In genomic region chr16:85865-86264, GRCh38 we compare ENCODE assay signal across 14 cellular contexts. TPM values are rescaled to one million over a fixed set of nuclear protein-coding genes. Genes with fewer than 3 reads are reported as not detected.
DNase-seq lines count a peak whose midpoint lies in the region; ATAC-seq and TF ChIP-seq lines count a peak whose summit lies in the region.
"Had no signal": no experiment of that assay in that cellular context is flagged by ENCODE, and none has a peak within 500 bp of the region (broad histone marks: within the 10 kb centered on the region; RNA-seq: fewer than 3 reads in every experiment).

No MANE protein-coding gene starts in this region.

- H3K4me1 ChIP-seq in A673 (ENCODE audit: insufficient read depth, low read length, poor library complexity, severe bottlenecking) (peaks cover 2% of the 10 kb centered on the region), HCT116 (ENCODE audit: control insufficient read depth in 1 of 2, insufficient read depth in 2 of 2, low read length in 2 of 2) (no peaks in the 10 kb centered on the region)

- no peak overlapping the region for H3K27ac ChIP-seq in A673 (ENCODE audit: low read depth, low read length, poor library complexity, severe bottlenecking)
- H3K27ac ChIP-seq in HCT116 (ENCODE audit: low read depth, low read length), result no peak overlapping the region

- no peaks in the 10 kb centered on the region for H3K9me2 ChIP-seq in HCT116 (ENCODE audit: insufficient read depth)
- H3K9me2 ChIP-seq: SK-N-SH had no signal

- no peaks in the 10 kb centered on the region for H4K20me1 ChIP-seq in HCT116 (ENCODE audit: insufficient read depth)

- H3K36me3 Mint-ChIP-seq in MCF 10A (ENCODE audit: insufficient read depth, unreplicated experiment), result peaks cover 41% of the 10 kb centered on the region
- peaks cover 0 to 29% (median 2%) of the 10 kb centered on the region in 3 donors for H3K36me3 Mint-ChIP-seq in naive thymus-derived CD8-positive, alpha-beta T cell
- peaks cover 5% of the 10 kb centered on the region for H3K36me3 Mint-ChIP-seq in type B pancreatic cell

- no peak for TF ChIP-seq CTCF in A673 (conservative IDR thresholded peaks at IDR 0.05; ENCODE audit: low read depth, low read length)
- no peak for TF ChIP-seq CTCF in HCT116 (IDR thresholded peaks at IDR 0.05 in 2 of 3, conservative IDR thresholded peaks at IDR 0.05 in 1 of 3; ENCODE audit: borderline replicate concordance in 1 of 3, insufficient read depth in 1 of 3, low read depth in 2 of 3, low read length in 2 of 3)
- TF ChIP-seq CTCF in MCF 10A (IDR thresholded peaks at IDR 0.05; ENCODE audit: unreplicated experiment), result no peak
- no peak for TF ChIP-seq CTCF in type B pancreatic cell (conservative IDR thresholded peaks at IDR 0.05)

- H2AFZ ChIP-seq in HCT116 (ENCODE audit: low read depth, low read length, poor library complexity, severe bottlenecking), result no peak overlapping the region

- no peak overlapping the region for H3K9ac ChIP-seq in HCT116 (ENCODE audit: low read length)

- H3K4me1 Mint-ChIP-seq in MCF 10A (ENCODE audit: insufficient read depth, unreplicated experiment) (peaks cover 8% of the 10 kb centered on the region), type B pancreatic cell (ENCODE audit: unreplicated experiment) (peaks cover 5% of the 10 kb centered on the region)
- peaks cover 19 to 35% (median 32%) of the 10 kb centered on the region in 4 donors for H3K4me1 Mint-ChIP-seq in naive thymus-derived CD8-positive, alpha-beta T cell

- H3K79me2 ChIP-seq in HCT116 (ENCODE audit: insufficient read depth, low read length), result no peaks in the 10 kb centered on the region

- H3K9me3 ChIP-seq in A673 (ENCODE audit: low read depth, low read length, poor library complexity, severe bottlenecking) (no peaks in the 10 kb centered on the region), HCT116 (ENCODE audit: control insufficient read depth in 1 of 2, insufficient read depth in 1 of 2, low read depth in 1 of 2, low read length in 2 of 2) (no peaks in the 10 kb centered on the region)
- H3K9me3 ChIP-seq: BE2C, SK-N-SH had no signal

- H3K4me3 ChIP-seq in A673 (ENCODE audit: low read depth, low read length, poor library complexity, severe bottlenecking) (no peak overlapping the region), HCT116 (replicated peaks in 1 of 2; ENCODE audit: low read depth in 1 of 2, low read length in 2 of 2) (no peak overlapping the region)
- H3K4me3 ChIP-seq: lung had no signal

- H3K9me3 Mint-ChIP-seq in MCF 10A (ENCODE audit: unreplicated experiment) (no peaks in the 10 kb centered on the region), type B pancreatic cell (no peaks in the 10 kb centered on the region)
- H3K9me3 Mint-ChIP-seq in naive thymus-derived CD8-positive, alpha-beta T cell, result no peaks in the 10 kb centered on the region

- no peak for TF ChIP-seq POLR2A in HCT116 (IDR thresholded peaks at IDR 0.05; ENCODE audit: borderline replicate concordance, extremely low read depth, insufficient read depth, insufficient read length)

- H3K36me3 ChIP-seq in A673 (ENCODE audit: insufficient read depth, low read length, poor library complexity, severe bottlenecking) (peaks cover 40% of the 10 kb centered on the region), HCT116 (ENCODE audit: control insufficient read depth in 1 of 2, insufficient read depth in 2 of 2, low read length in 2 of 2) (no peaks in the 10 kb centered on the region)

- peak overlapping the region; percentile 51 for H3K27ac Mint-ChIP-seq in MCF 10A (ENCODE audit: low read depth, unreplicated experiment)
- H3K27ac Mint-ChIP-seq in naive thymus-derived CD8-positive, alpha-beta T cell, result peak overlapping the region in 6 of 10 donors; percentile 8 to 82 (median 47)
- H3K27ac Mint-ChIP-seq in type B pancreatic cell, result no peak overlapping the region

- H3K27me3 Mint-ChIP-seq in MCF 10A (ENCODE audit: insufficient read depth, unreplicated experiment) (no peaks in the 10 kb centered on the region), type B pancreatic cell (no peaks in the 10 kb centered on the region)
- no peaks in the 10 kb centered on the region for H3K27me3 Mint-ChIP-seq in naive thymus-derived CD8-positive, alpha-beta T cell

- no peak for TF ChIP-seq RAD21 in HCT116 (IDR thresholded peaks at IDR 0.05; ENCODE audit: low read depth)

- no peak overlapping the region for H3K4me2 ChIP-seq in HCT116 (ENCODE audit: low read length)

- TSS peak; percentile 86 for BruUV-seq in A673 (replicated peaks; lab: Mats Ljungman, UMichigan)
- TSS peak; percentile 44 for BruUV-seq in HCT116 (replicated peaks; lab: Mats Ljungman, UMichigan)
- BruUV-seq in MCF 10A (replicated peaks; lab: Mats Ljungman, UMichigan), result TSS peak; percentile 67

- ATAC-seq in HCT116, result no peak
- no peak for ATAC-seq in naive thymus-derived CD8-positive, alpha-beta T cell
- ATAC-seq: activated CD4-positive, CD25-positive, alpha-beta regulatory T cell treated with anti-CD3 and anti-CD28 coated beads, Interleukin-2, amount 50 U/mL, for 24 hours had no signal

- RAD21 ChIA-PET in HCT116 (lab: Charles Lee; ENCODE audit: low non-redundant PET in 1 of 2, low total read pairs in 2 of 2, uncharacterized antibody in 2 of 2, unreplicated experiment in 2 of 2), result no interaction called here

- intact Hi-C loops in A673 (cut with micrococcal nuclease; ENCODE audit: unreplicated experiment), result no loop called here
- intact Hi-C loops in HCT116 (cut with micrococcal nuclease), result no loop called here
- intact Hi-C loops in MCF 10A (cut with micrococcal nuclease), result no loop called here

- DNase-seq in A673 (ENCODE audit: low spot score) (no peak), HCT116 (ENCODE audit: low read depth, low spot score) (no peak), MCF 10A (ENCODE audit: unreplicated experiment) (no peak), NCI-H2196 treated with DMSO at 0.1 percent for 48 hours (lab: John Stamatoyannopoulos, UW; ENCODE audit: unreplicated experiment) (no peak), type B pancreatic cell (ENCODE audit: extremely low spot score, unreplicated experiment) (no peak), NCI-H1105 (lab: John Stamatoyannopoulos, UW) (no peak), putamen (ENCODE audit: low spot score) (no peak)
- no peak for DNase-seq in naive thymus-derived CD8-positive, alpha-beta T cell
- DNase-seq: NCI-H1417, NCI-H526, SK-N-SH had no signal

- H3K27me3 ChIP-seq in A673 (replicated peaks; ENCODE audit: insufficient read depth, low read depth, low read length, poor library complexity) (no peaks in the 10 kb centered on the region), HCT116 (ENCODE audit: insufficient read depth, low read length) (no peaks in the 10 kb centered on the region)
- H3K27me3 ChIP-seq: BE2C had no signal

- POLR2A ChIA-PET in A673 (lab: Charles Lee; ENCODE audit: low non-redundant PET) (no interaction called here), HCT116 (lab: Charles Lee) (no interaction called here), MCF 10A (lab: Yijun Ruan, JAX) (interaction anchor here (1.3 to 1.8 kb wide), 2 partner anchors 8 to 11 kb away, joined by 4 to 8 read pairs; no protein-coding TSS in a partner anchor)
- POLR2A ChIA-PET in naive thymus-derived CD8-positive, alpha-beta T cell (lab: Charles Lee), result interaction anchor here (2.3 kb wide), 1 partner anchor 10 kb away, joined by 10 read pairs; no protein-coding TSS in a partner anchor

- CTCF ChIA-PET in A673 (lab: Charles Lee), result no interaction called here
- CTCF ChIA-PET in HCT116 (lab: Charles Lee), result no interaction called here
- CTCF ChIA-PET in MCF 10A (lab: Yijun Ruan, JAX), result interaction anchor here (0.9 to 1.7 kb wide), 5 partner anchors 10 to 276 kb away, joined by 3 to 8 read pairs (median 4); no protein-coding TSS in a partner anchor

- H3K4me3 Mint-ChIP-seq in MCF 10A (ENCODE audit: unreplicated experiment) (no peak overlapping the region), type B pancreatic cell (no peak overlapping the region)
- no peak overlapping the region for H3K4me3 Mint-ChIP-seq in naive thymus-derived CD8-positive, alpha-beta T cell

TF ChIP-seq in HCT116, 20 proteins besides CTCF, POLR2A, EP300 and RAD21 (continues in another document):
- no peak for TF ChIP-seq MAX (IDR thresholded peaks at IDR 0.05)
- TF ChIP-seq ELF1 (IDR thresholded peaks at IDR 0.05; ENCODE audit: borderline replicate concordance, low read depth), result no peak

RNA-seq across cellular contexts. Expression of gene MPG, which starts 7.8 kb away (rescaled TPM):
- total RNA-seq in A673 (2021) (30.6 and 34.2 TPM in 2 replicates), HCT116 (2021; ENCODE audit: unreplicated experiment) (32.6 TPM), MCF 10A (2022) (62.8 and 66.1 TPM in 2 replicates), type B pancreatic cell (ENCODE audit: low replicate concordance) (38.0 and 40.0 TPM in 2 replicates)
- 33.4 and 36.1 TPM in 2 replicates for polyA plus RNA-seq in HCT116 (2012)
- total RNA-seq in naive thymus-derived CD8-positive, alpha-beta T cell, result 10 to 100 TPM; 24.5 to 27.2 TPM
- 10 to 100 TPM; 46.0 to 57.7 (median 51.8) TPM for polyA plus RNA-seq in naive thymus-derived CD8-positive, alpha-beta T cell

RNA-seq across cellular contexts. Expression of gene RHBDF1, which starts 13.4 kb away (rescaled TPM):
- total RNA-seq in A673 (2021) (5.8 TPM in 2 replicates), HCT116 (2021; ENCODE audit: unreplicated experiment) (19.8 TPM), MCF 10A (2022) (26.3 and 30.0 TPM in 2 replicates), type B pancreatic cell (ENCODE audit: low replicate concordance) (25.3 and 27.3 TPM in 2 replicates)
- 19.2 and 21.1 TPM in 2 replicates for polyA plus RNA-seq in HCT116 (2012)
- total RNA-seq in naive thymus-derived CD8-positive, alpha-beta T cell, result not detected
- under 1 TPM in 1 of 3 donors, not detected in 2; 0.50 TPM for polyA plus RNA-seq in naive thymus-derived CD8-positive, alpha-beta T cell

RNA-seq across cellular contexts. Expression of gene SNRNP25, which starts 32.2 kb away (rescaled TPM):
- total RNA-seq in A673 (2021), result 52.5 and 54.9 TPM in 2 replicates
- 24.5 TPM for total RNA-seq in HCT116 (2021; ENCODE audit: unreplicated experiment)
- polyA plus RNA-seq in HCT116 (2012), result 19.8 and 25.7 TPM in 2 replicates
- total RNA-seq in MCF 10A (2022), result 11.9 and 21.2 TPM in 2 replicates
- total RNA-seq in naive thymus-derived CD8-positive, alpha-beta T cell, result 10 to 100 TPM in 1 of 2 experiments, 1 to 10 TPM in 1; 9.5 to 11.3 TPM
- polyA plus RNA-seq in naive thymus-derived CD8-positive, alpha-beta T cell, result 10 to 100 TPM; 20.2 to 30.2 (median 22.3) TPM
- 38.5 and 48.7 TPM in 2 replicates for total RNA-seq in type B pancreatic cell (ENCODE audit: low replicate concordance)

RNA-seq across cellular contexts. Expression of gene POLR3K, which starts 32.5 kb away (rescaled TPM):
- 41.5 and 48.5 TPM in 2 replicates for total RNA-seq in A673 (2021)
- total RNA-seq in HCT116 (2021; ENCODE audit: unreplicated experiment), result 22.7 TPM
- 15.2 and 17.1 TPM in 2 replicates for polyA plus RNA-seq in HCT116 (2012)
- total RNA-seq in MCF 10A (2022), result 14.8 and 19.2 TPM in 2 replicates
- total RNA-seq in naive thymus-derived CD8-positive, alpha-beta T cell, result 10 to 100 TPM; 16.2 to 17.1 TPM
- polyA plus RNA-seq in naive thymus-derived CD8-positive, alpha-beta T cell, result 10 to 100 TPM; 20.9 to 29.5 (median 23.1) TPM
- 12.6 and 17.6 TPM in 2 replicates for total RNA-seq in type B pancreatic cell (ENCODE audit: low replicate concordance)

RNA-seq across cellular contexts. Expression of gene NPRL3, which starts 52.6 kb away (rescaled TPM):
- total RNA-seq in A673 (2021) (61.6 and 62.6 TPM in 2 replicates), HCT116 (2021; ENCODE audit: unreplicated experiment) (32.0 TPM), MCF 10A (2022) (34.9 and 45.2 TPM in 2 replicates), type B pancreatic cell (ENCODE audit: low replicate concordance) (37.9 and 38.7 TPM in 2 replicates)
- 28.6 and 31.5 TPM in 2 replicates for polyA plus RNA-seq in HCT116 (2012)
- 10 to 100 TPM; 40.7 to 41.3 TPM for total RNA-seq in naive thymus-derived CD8-positive, alpha-beta T cell
- polyA plus RNA-seq in naive thymus-derived CD8-positive, alpha-beta T cell, result 10 to 100 TPM in 2 of 3 donors, 1 to 10 TPM in 1; 5.9 to 16.2 (median 13.1) TPM

Comparison
In these comparisons a context has a peak if more than half of its experiments do, and no peak if none do; other contexts are left out.
1. POLR2A ChIA-PET loops: an anchor here in MCF 10A (1.3 to 1.8 kb wide) and naive thymus-derived CD8-positive, alpha-beta T cell (2.3 kb wide); none called in A673 and HCT116.